Comparison of ENCODE assay signal across 8 cellular contexts in genomic region chr15:41827290-41827879, GRCh38. TPM values are rescaled to one million over a fixed set of nuclear protein-coding genes. Genes with fewer than 3 reads are reported as not detected.
DNase-seq lines count a peak whose midpoint lies in the region; ATAC-seq and TF ChIP-seq lines count a peak whose summit lies in the region.

No MANE protein-coding gene starts in this region.

- H3K9me3 Mint-ChIP-seq in activated T-cell treated with anti-CD3 and anti-CD28 coated beads, Interleukin-2, amount 50 U/mL, for 24 hours, result no peaks in the 10 kb centered on the region
- H3K9me3 Mint-ChIP-seq in dendritic cell treated with granulocyte-macrophage colony-stimulating factor and Interleukin-4, amounts not matched to agents 40 ng/mL and 50 ng/mL, for 4 days, result no peaks in the 10 kb centered on the region

- no peaks in the 10 kb centered on the region for H3K9me3 ChIP-seq in SJSA1 (replicated peaks)
- H3K9me3 ChIP-seq in mucosa of descending colon, result no peaks in the 10 kb centered on the region
- H3K9me3 ChIP-seq in upper lobe of right lung, result no peaks in the 10 kb centered on the region

- peaks cover 48% of the 10 kb centered on the region for H3K36me3 Mint-ChIP-seq in activated T-cell treated with anti-CD3 and anti-CD28 coated beads, Interleukin-2, amount 50 U/mL, for 24 hours (ENCODE audit: low read depth)
- peaks cover 82% of the 10 kb centered on the region for H3K36me3 Mint-ChIP-seq in dendritic cell treated with granulocyte-macrophage colony-stimulating factor and Interleukin-4, amounts not matched to agents 40 ng/mL and 50 ng/mL, for 4 days (ENCODE audit: low read depth)

- H3K4me3 Mint-ChIP-seq in activated T-cell treated with anti-CD3 and anti-CD28 coated beads, Interleukin-2, amount 50 U/mL, for 24 hours, result peak overlapping the region; percentile 83
- peak overlapping the region; percentile 82 for H3K4me3 Mint-ChIP-seq in dendritic cell treated with granulocyte-macrophage colony-stimulating factor and Interleukin-4, amounts not matched to agents 40 ng/mL and 50 ng/mL, for 4 days

- H3K36me3 ChIP-seq in SJSA1 (peaks cover 38% of the 10 kb centered on the region), mucosa of descending colon (ENCODE audit: low read depth) (peaks cover 3% of the 10 kb centered on the region), upper lobe of right lung (peaks cover 22% of the 10 kb centered on the region)

- no peak overlapping the region for H3K27ac ChIP-seq in SJSA1
- H3K27ac ChIP-seq in upper lobe of right lung, result no peak overlapping the region

- no peaks in the 10 kb centered on the region for H3K27me3 Mint-ChIP-seq in activated T-cell treated with anti-CD3 and anti-CD28 coated beads, Interleukin-2, amount 50 U/mL, for 24 hours
- H3K27me3 Mint-ChIP-seq in dendritic cell treated with granulocyte-macrophage colony-stimulating factor and Interleukin-4, amounts not matched to agents 40 ng/mL and 50 ng/mL, for 4 days, result peaks cover 14% of the 10 kb centered on the region

- H3K4me3 ChIP-seq in SJSA1 (peak overlapping the region; percentile 87), mucosa of descending colon (no peak overlapping the region), upper lobe of right lung (peak overlapping the region; percentile 95)

- TF ChIP-seq CTCF in mucosa of descending colon (IDR thresholded peaks at IDR 0.05) (no peak), upper lobe of right lung (IDR thresholded peaks at IDR 0.05) (no peak)

- no peak for DNase-seq in activated T-cell treated with anti-CD3 and anti-CD28 coated beads, Interleukin-2, amount 50 U/mL, for 24 hours
- DNase-seq in activated T-cell treated with anti-CD3 and anti-CD28 coated beads for 4 hours (no peak), SJSA1 (ENCODE audit: low read depth in 1 of 2, low spot score in 2 of 2) (peak in 1 of 2 experiments; percentile 46), mucosa of descending colon (peak in 1 of 3 donors; percentile 59), upper lobe of right lung (no peak), NK-92 (lab: John Stamatoyannopoulos, UW; ENCODE audit: unreplicated experiment) (no peak), kidney glomerular epithelial cell (lab: John Stamatoyannopoulos, UW) (no peak)

- H3K27ac Mint-ChIP-seq in activated T-cell treated with anti-CD3 and anti-CD28 coated beads, Interleukin-2, amount 50 U/mL, for 24 hours, result peak overlapping the region; percentile 88
- H3K27ac Mint-ChIP-seq in dendritic cell treated with granulocyte-macrophage colony-stimulating factor and Interleukin-4, amounts not matched to agents 40 ng/mL and 50 ng/mL, for 4 days, result peak overlapping the region; percentile 87

- peaks cover 14% of the 10 kb centered on the region for H3K4me1 ChIP-seq in SJSA1 (replicated peaks)
- H3K4me1 ChIP-seq in mucosa of descending colon (ENCODE audit: low read depth), result peaks cover 13% of the 10 kb centered on the region
- peaks cover 18% of the 10 kb centered on the region for H3K4me1 ChIP-seq in upper lobe of right lung

- H3K27me3 ChIP-seq in SJSA1 (replicated peaks), result no peaks in the 10 kb centered on the region
- H3K27me3 ChIP-seq in upper lobe of right lung, result no peaks in the 10 kb centered on the region

- ATAC-seq in mucosa of descending colon, result peak; percentile 20
- peak; percentile 4 for ATAC-seq in upper lobe of right lung

- peaks cover 42% of the 10 kb centered on the region for H3K4me1 Mint-ChIP-seq in activated T-cell treated with anti-CD3 and anti-CD28 coated beads, Interleukin-2, amount 50 U/mL, for 24 hours (ENCODE audit: low read depth)
- peaks cover 15% of the 10 kb centered on the region for H3K4me1 Mint-ChIP-seq in dendritic cell treated with granulocyte-macrophage colony-stimulating factor and Interleukin-4, amounts not matched to agents 40 ng/mL and 50 ng/mL, for 4 days (ENCODE audit: low read depth)

- intact Hi-C loops in dendritic cell treated with granulocyte-macrophage colony-stimulating factor and Interleukin-4, amounts not matched to agents 40 ng/mL and 50 ng/mL, for 4 days (cut with micrococcal nuclease), result loop anchor here (1.0 kb wide), 1 partner anchor 53 kb away; the partner anchor contains the start of gene MAPKBP1
- intact Hi-C loops in mucosa of descending colon (cut with DNase I, micrococcal nuclease) (no loop called here), upper lobe of right lung (cut with DNase I) (no loop called here)

RNA-seq across cellular contexts. Expression of gene JMJD7, which starts 0.5 kb away (rescaled TPM):
- 7.1 and 9.4 TPM in 2 replicates for total RNA-seq in SJSA1 (2014; rRNA removed; shearing (Covaris generic))
- total RNA-seq in mucosa of descending colon (10 to 100 TPM in 2 of 3 donors, 1 to 10 TPM in 1; 9.8 to 15.2 (median 10.8) TPM), upper lobe of right lung (36.7 TPM)

RNA-seq across cellular contexts. Expression of gene PLA2G4B, which starts 11.3 kb away (rescaled TPM):
- 2.2 and 2.7 TPM in 2 replicates for total RNA-seq in SJSA1 (2014; rRNA removed; shearing (Covaris generic))
- total RNA-seq in mucosa of descending colon (1 to 10 TPM; 5.2 to 9.7 (median 6.4) TPM), upper lobe of right lung (14.4 TPM)

RNA-seq across cellular contexts. Expression of gene MAPKBP1, which starts 53.1 kb away (rescaled TPM):
- total RNA-seq in SJSA1 (2014; rRNA removed; shearing (Covaris generic)), result 5.3 and 12.9 TPM in 2 replicates
- total RNA-seq in mucosa of descending colon (10 to 100 TPM; 15.2 to 35.5 (median 16.0) TPM), upper lobe of right lung (22.4 TPM)
